Comparison of ENCODE assay signal across 1 cellular context in the genomic region with DNA sequence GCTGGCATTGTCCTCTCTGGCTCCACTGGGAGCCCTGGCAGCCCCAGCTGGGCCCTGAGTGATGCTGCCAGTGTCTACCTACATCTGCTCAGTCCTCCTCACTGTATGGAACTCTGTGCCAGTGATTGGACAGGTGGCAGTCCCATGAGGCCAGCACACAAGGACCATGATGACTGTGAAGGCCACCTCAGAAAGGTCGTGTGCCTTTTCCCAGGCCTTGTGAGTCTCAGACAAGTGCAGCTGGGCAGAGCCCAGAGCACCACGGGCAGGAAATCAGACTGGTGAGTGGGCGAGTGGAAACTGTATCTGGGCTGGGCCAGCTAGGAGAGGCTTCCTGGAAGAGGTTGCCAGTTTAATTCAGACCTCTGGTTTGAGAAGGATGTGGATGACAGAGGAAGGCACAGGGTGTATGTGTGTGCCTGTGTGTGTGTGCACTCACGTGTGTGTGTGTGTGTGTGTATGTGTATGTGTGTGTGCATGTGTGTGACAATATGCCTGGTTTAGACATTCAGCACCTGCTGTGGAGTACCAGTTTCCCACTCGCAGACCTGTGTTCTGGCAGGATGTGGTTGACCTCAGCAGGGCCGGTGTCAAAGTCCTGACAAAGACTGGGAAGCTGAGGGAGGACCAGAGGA.
TF ChIP-seq lines count a peak whose summit lies in the region.

No MANE protein-coding gene starts in this region.

TF ChIP-seq in GM12878, 131 proteins besides CTCF, POLR2A, EP300 and RAD21 (continued from another document):
- TF ChIP-seq, protein P1, sequence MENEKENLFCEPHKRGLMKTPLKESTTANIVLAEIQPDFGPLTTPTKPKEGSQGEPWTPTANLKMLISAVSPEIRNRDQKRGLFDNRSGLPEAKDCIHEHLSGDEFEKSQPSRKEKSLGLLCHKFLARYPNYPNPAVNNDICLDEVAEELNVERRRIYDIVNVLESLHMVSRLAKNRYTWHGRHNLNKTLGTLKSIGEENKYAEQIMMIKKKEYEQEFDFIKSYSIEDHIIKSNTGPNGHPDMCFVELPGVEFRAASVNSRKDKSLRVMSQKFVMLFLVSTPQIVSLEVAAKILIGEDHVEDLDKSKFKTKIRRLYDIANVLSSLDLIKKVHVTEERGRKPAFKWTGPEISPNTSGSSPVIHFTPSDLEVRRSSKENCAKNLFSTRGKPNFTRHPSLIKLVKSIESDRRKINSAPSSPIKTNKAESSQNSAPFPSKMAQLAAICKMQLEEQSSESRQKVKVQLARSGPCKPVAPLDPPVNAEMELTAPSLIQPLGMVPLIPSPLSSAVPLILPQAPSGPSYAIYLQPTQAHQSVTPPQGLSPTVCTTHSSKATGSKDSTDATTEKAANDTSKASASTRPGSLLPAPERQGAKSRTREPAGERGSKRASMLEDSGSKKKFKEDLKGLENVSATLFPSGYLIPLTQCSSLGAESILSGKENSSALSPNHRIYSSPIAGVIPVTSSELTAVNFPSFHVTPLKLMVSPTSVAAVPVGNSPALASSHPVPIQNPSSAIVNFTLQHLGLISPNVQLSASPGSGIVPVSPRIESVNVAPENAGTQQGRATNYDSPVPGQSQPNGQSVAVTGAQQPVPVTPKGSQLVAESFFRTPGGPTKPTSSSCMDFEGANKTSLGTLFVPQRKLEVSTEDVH (IDR thresholded peaks at IDR 0.05; ENCODE audit: low read depth, partially characterized antibody) = no peak
- TF ChIP-seq, protein P2, sequence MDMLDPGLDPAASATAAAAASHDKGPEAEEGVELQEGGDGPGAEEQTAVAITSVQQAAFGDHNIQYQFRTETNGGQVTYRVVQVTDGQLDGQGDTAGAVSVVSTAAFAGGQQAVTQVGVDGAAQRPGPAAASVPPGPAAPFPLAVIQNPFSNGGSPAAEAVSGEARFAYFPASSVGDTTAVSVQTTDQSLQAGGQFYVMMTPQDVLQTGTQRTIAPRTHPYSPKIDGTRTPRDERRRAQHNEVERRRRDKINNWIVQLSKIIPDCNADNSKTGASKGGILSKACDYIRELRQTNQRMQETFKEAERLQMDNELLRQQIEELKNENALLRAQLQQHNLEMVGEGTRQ (IDR thresholded peaks at IDR 0.05; ENCODE audit: borderline replicate concordance, low read depth, low read length) = no peak
- TF ChIP-seq, protein P3, sequence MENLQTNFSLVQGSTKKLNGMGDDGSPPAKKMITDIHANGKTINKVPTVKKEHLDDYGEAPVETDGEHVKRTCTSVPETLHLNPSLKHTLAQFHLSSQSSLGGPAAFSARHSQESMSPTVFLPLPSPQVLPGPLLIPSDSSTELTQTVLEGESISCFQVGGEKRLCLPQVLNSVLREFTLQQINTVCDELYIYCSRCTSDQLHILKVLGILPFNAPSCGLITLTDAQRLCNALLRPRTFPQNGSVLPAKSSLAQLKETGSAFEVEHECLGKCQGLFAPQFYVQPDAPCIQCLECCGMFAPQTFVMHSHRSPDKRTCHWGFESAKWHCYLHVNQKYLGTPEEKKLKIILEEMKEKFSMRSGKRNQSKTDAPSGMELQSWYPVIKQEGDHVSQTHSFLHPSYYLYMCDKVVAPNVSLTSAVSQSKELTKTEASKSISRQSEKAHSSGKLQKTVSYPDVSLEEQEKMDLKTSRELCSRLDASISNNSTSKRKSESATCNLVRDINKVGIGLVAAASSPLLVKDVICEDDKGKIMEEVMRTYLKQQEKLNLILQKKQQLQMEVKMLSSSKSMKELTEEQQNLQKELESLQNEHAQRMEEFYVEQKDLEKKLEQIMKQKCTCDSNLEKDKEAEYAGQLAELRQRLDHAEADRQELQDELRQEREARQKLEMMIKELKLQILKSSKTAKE (IDR thresholded peaks at IDR 0.05; ENCODE audit: low read depth, poor library complexity, severe bottlenecking) = no peak
- TF ChIP-seq IRF4 (IDR thresholded peaks at IDR 0.05; ENCODE audit: low read depth, low read length) (no peak), HDGF (IDR thresholded peaks at IDR 0.05) (peak; percentile 95), CEBPB (IDR thresholded peaks at IDR 0.05; ENCODE audit: borderline replicate concordance in 1 of 2, low read depth in 2 of 2, low read length in 2 of 2) (no peak), SUZ12 (IDR thresholded peaks at IDR 0.05; ENCODE audit: unreplicated experiment) (no peak)
- TF ChIP-seq, protein P4, sequence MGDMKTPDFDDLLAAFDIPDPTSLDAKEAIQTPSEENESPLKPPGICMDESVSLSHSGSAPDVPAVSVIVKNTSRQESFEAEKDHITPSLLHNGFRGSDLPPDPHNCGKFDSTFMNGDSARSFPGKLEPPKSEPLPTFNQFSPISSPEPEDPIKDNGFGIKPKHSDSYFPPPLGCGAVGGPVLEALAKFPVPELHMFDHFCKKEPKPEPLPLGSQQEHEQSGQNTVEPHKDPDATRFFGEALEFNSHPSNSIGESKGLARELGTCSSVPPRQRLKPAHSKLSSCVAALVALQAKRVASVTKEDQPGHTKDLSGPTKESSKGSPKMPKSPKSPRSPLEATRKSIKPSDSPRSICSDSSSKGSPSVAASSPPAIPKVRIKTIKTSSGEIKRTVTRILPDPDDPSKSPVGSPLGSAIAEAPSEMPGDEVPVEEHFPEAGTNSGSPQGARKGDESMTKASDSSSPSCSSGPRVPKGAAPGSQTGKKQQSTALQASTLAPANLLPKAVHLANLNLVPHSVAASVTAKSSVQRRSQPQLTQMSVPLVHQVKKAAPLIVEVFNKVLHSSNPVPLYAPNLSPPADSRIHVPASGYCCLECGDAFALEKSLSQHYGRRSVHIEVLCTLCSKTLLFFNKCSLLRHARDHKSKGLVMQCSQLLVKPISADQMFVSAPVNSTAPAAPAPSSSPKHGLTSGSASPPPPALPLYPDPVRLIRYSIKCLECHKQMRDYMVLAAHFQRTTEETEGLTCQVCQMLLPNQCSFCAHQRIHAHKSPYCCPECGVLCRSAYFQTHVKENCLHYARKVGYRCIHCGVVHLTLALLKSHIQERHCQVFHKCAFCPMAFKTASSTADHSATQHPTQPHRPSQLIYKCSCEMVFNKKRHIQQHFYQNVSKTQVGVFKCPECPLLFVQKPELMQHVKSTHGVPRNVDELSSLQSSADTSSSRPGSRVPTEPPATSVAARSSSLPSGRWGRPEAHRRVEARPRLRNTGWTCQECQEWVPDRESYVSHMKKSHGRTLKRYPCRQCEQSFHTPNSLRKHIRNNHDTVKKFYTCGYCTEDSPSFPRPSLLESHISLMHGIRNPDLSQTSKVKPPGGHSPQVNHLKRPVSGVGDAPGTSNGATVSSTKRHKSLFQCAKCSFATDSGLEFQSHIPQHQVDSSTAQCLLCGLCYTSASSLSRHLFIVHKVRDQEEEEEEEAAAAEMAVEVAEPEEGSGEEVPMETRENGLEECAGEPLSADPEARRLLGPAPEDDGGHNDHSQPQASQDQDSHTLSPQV (IDR thresholded peaks at IDR 0.05) = no peak
